In genomic region chr11:68962527-68963250, GRCh38 we compare ENCODE assay signal across 11 cellular contexts. TPM values are rescaled to one million over a fixed set of nuclear protein-coding genes. Genes with fewer than 3 reads are reported as not detected.
A peak's percentile ranks its signal among the peaks of the same experiment; 100 is the strongest.
DNase-seq lines count a peak whose midpoint lies in the region; ATAC-seq lines count a peak whose summit lies in the region.
"Had no signal": no experiment of that assay in that cellular context is flagged by ENCODE, and none has a peak within 500 bp of the region (broad histone marks: within the 10 kb centered on the region; RNA-seq: fewer than 3 reads in every experiment).

No MANE protein-coding gene starts in this region.

- peak overlapping the region; percentile 86 to 98 (median 93) for H3K27ac Mint-ChIP-seq in CD4-positive, alpha-beta memory T cell
- H3K27ac Mint-ChIP-seq in activated T-helper 1 cell treated with anti-CD3 and anti-CD28 coated beads, Interleukin-12 subunit alpha, Interleukin-12 subunit beta, Interleukin-2, Interleukin-4 antibody, amounts not matched to agents 30 ng/mL and 10 ng/mL and 1 ng/mL, durations not matched to agents 14 hours and 24 hours and 36 hours, result peak overlapping the region; percentile 34

- H3K9me3 Mint-ChIP-seq in CD4-positive, alpha-beta memory T cell, result no peaks in the 10 kb centered on the region
- no peaks in the 10 kb centered on the region for H3K9me3 Mint-ChIP-seq in activated T-helper 1 cell treated with anti-CD3 and anti-CD28 coated beads, Interleukin-12 subunit alpha, Interleukin-12 subunit beta, Interleukin-2, Interleukin-4 antibody, amounts not matched to agents 30 ng/mL and 10 ng/mL and 1 ng/mL, durations not matched to agents 14 hours and 24 hours and 36 hours

- peaks cover 0 to 2% of the 10 kb centered on the region in 2 donors for H3K27me3 Mint-ChIP-seq in CD4-positive, alpha-beta memory T cell
- H3K27me3 Mint-ChIP-seq in activated T-helper 1 cell treated with anti-CD3 and anti-CD28 coated beads, Interleukin-12 subunit alpha, Interleukin-12 subunit beta, Interleukin-2, Interleukin-4 antibody, amounts not matched to agents 30 ng/mL and 10 ng/mL and 1 ng/mL, durations not matched to agents 14 hours and 24 hours and 36 hours (ENCODE audit: insufficient read depth), result peaks cover 2% of the 10 kb centered on the region

- H3K36me3 ChIP-seq in CD4-positive, alpha-beta memory T cell (ENCODE audit: insufficient read depth, low read length), result no peaks in the 10 kb centered on the region

- H3K4me1 Mint-ChIP-seq in CD4-positive, alpha-beta memory T cell, result peaks cover 21 to 54% (median 40%) of the 10 kb centered on the region in 4 donors
- H3K4me1 Mint-ChIP-seq in activated T-helper 1 cell treated with anti-CD3 and anti-CD28 coated beads, Interleukin-12 subunit alpha, Interleukin-12 subunit beta, Interleukin-2, Interleukin-4 antibody, amounts not matched to agents 30 ng/mL and 10 ng/mL and 1 ng/mL, durations not matched to agents 14 hours and 24 hours and 36 hours (ENCODE audit: low read depth), result peaks cover 17% of the 10 kb centered on the region

- H3K4me3 Mint-ChIP-seq in CD4-positive, alpha-beta memory T cell, result peak overlapping the region; percentile 47 to 85 (median 74)
- peak overlapping the region; percentile 51 for H3K4me3 Mint-ChIP-seq in activated T-helper 1 cell treated with anti-CD3 and anti-CD28 coated beads, Interleukin-12 subunit alpha, Interleukin-12 subunit beta, Interleukin-2, Interleukin-4 antibody, amounts not matched to agents 30 ng/mL and 10 ng/mL and 1 ng/mL, durations not matched to agents 14 hours and 24 hours and 36 hours

- H3K36me3 Mint-ChIP-seq in CD4-positive, alpha-beta memory T cell, result peaks cover 0 to 3% of the 10 kb centered on the region in 2 donors
- H3K36me3 Mint-ChIP-seq in activated T-helper 1 cell treated with anti-CD3 and anti-CD28 coated beads, Interleukin-12 subunit alpha, Interleukin-12 subunit beta, Interleukin-2, Interleukin-4 antibody, amounts not matched to agents 30 ng/mL and 10 ng/mL and 1 ng/mL, durations not matched to agents 14 hours and 24 hours and 36 hours (ENCODE audit: low read depth), result peaks cover 2% of the 10 kb centered on the region

- intact Hi-C loops in CD4-positive, alpha-beta memory T cell (cut with micrococcal nuclease), result no loop called here
- intact Hi-C loops in activated T-helper 1 cell treated with anti-CD3 and anti-CD28 coated beads, Interleukin-12 subunit alpha, Interleukin-12 subunit beta, Interleukin-2, Interleukin-4 antibody, amounts not matched to agents 30 ng/mL and 10 ng/mL and 1 ng/mL, durations not matched to agents 14 hours and 24 hours and 36 hours (cut with micrococcal nuclease), result no loop called here
- intact Hi-C loops in left colon (cut with DNase I, micrococcal nuclease), result no loop called here

- peak overlapping the region; percentile 47 for H3K27ac ChIP-seq in CD4-positive, alpha-beta memory T cell (ENCODE audit: low read depth, low read length)
- H3K27ac ChIP-seq: PC-9 had no signal

- peak; percentile 50 to 80 (median 61) for DNase-seq in CD4-positive, alpha-beta memory T cell
- DNase-seq in HT1080 (ENCODE audit: low read depth) (peak; percentile 17), left colon (no peak), SW480 (ENCODE audit: low spot score) (no peak), NCI-H1048 (lab: John Stamatoyannopoulos, UW) (no peak), hippocampal formation (lab: John Stamatoyannopoulos, UW) (no peak)
- no peak for DNase-seq in activated T-helper 1 cell treated with anti-CD3 and anti-CD28 coated beads, Interleukin-12 subunit alpha, Interleukin-12 subunit beta, Interleukin-2, Interleukin-4 antibody, amounts not matched to agents 30 ng/mL and 10 ng/mL and 1 ng/mL, durations not matched to agents 14 hours and 24 hours and 36 hours (ENCODE audit: low spot score)
- no peak for DNase-seq in activated CD8-positive, alpha-beta memory T cell treated with anti-CD3 and anti-CD28 coated beads, Interleukin-2, amount 50 U/mL, for 4 hours
- DNase-seq: occipital lobe, PC-9 had no signal

- H3K4me1 ChIP-seq in CD4-positive, alpha-beta memory T cell (ENCODE audit: insufficient read depth, low read length), result peaks cover 48% of the 10 kb centered on the region

- no peaks in the 10 kb centered on the region for H3K27me3 ChIP-seq in CD4-positive, alpha-beta memory T cell (ENCODE audit: insufficient read depth, low read length)

- H3K4me3 ChIP-seq in CD4-positive, alpha-beta memory T cell (ENCODE audit: low read length in 2 of 2), result no peak overlapping the region
- H3K4me3 ChIP-seq: PC-9 had no signal

- POLR2A ChIA-PET in CD4-positive, alpha-beta memory T cell (lab: Charles Lee; ENCODE audit: partially characterized antibody), result interaction anchor here (0.7 to 1.7 kb wide), 5 partner anchors 12 to 86 kb away, joined by 3 to 7 read pairs (median 3); partner anchors contain the start of genes IGHMBP2, MRPL21 and TPCN2

- H3K9me3 ChIP-seq in CD4-positive, alpha-beta memory T cell (ENCODE audit: control insufficient read depth in 1 of 2, low read length in 2 of 2), result no peaks in the 10 kb centered on the region

- CTCF ChIA-PET in CD4-positive, alpha-beta memory T cell (lab: Charles Lee; ENCODE audit: partially characterized antibody), result interaction anchor here (1.1 kb wide), 1 partner anchor 11 kb away, joined by 3 read pairs; no protein-coding TSS in a partner anchor

- ATAC-seq in left colon, result peak; percentile 51

RNA-seq across cellular contexts. Expression of gene MRGPRD, which starts 18.1 kb away (rescaled TPM):
- total RNA-seq in CD4-positive, alpha-beta memory T cell, result not detected
- polyA plus RNA-seq in CD4-positive, alpha-beta memory T cell, result under 1 TPM in 1 of 2 donors, not detected in 1; 0.48 TPM
- total RNA-seq in HT1080 (2014; rRNA removed; shearing (Covaris generic)), result not detected in 2 replicates
- polyA plus RNA-seq in HT1080 (2015; cell fraction: cytosol; rRNA removed), result not detected in 2 replicates
- not detected in 2 replicates for polyA plus RNA-seq in HT1080 (2015; cell fraction: nucleus; rRNA removed)
- total RNA-seq in activated T-helper 1 cell treated with anti-CD3 and anti-CD28 coated beads, Interleukin-12 subunit alpha, Interleukin-12 subunit beta, Interleukin-2, Interleukin-4 antibody, amounts not matched to agents 30 ng/mL and 10 ng/mL and 1 ng/mL, durations not matched to agents 14 hours and 24 hours and 36 hours, result not detected in 2 replicates
- not detected for total RNA-seq in left colon
- total RNA-seq: activated CD8-positive, alpha-beta memory T cell treated with anti-CD3 and anti-CD28 coated beads for 36 hours; occipital lobe; PC-9 had no signal

RNA-seq across cellular contexts. Expression of gene MRGPRF, which starts 50.4 kb away (rescaled TPM):
- not detected for total RNA-seq in CD4-positive, alpha-beta memory T cell
- polyA plus RNA-seq in CD4-positive, alpha-beta memory T cell, result not detected
- 0.03 TPM in 1 of 2 replicates, not detected in the other for total RNA-seq in HT1080 (2014; rRNA removed; shearing (Covaris generic))
- polyA plus RNA-seq in HT1080 (2015; cell fraction: cytosol; rRNA removed), result not detected in 2 replicates
- not detected in 2 replicates for polyA plus RNA-seq in HT1080 (2015; cell fraction: nucleus; rRNA removed)
- total RNA-seq in activated T-helper 1 cell treated with anti-CD3 and anti-CD28 coated beads, Interleukin-12 subunit alpha, Interleukin-12 subunit beta, Interleukin-2, Interleukin-4 antibody, amounts not matched to agents 30 ng/mL and 10 ng/mL and 1 ng/mL, durations not matched to agents 14 hours and 24 hours and 36 hours, result not detected in 2 replicates
- total RNA-seq in left colon, result 10 to 100 TPM in 1 of 2 donors, 1 to 10 TPM in 1; 3.4 to 25.2 TPM
- total RNA-seq: activated CD8-positive, alpha-beta memory T cell treated with anti-CD3 and anti-CD28 coated beads for 36 hours had no signal

RNA-seq across cellular contexts. Expression of gene IGHMBP2, which starts 59.0 kb away (rescaled TPM):
- 10 to 100 TPM; 36.8 to 37.6 TPM for total RNA-seq in CD4-positive, alpha-beta memory T cell
- 1 to 10 TPM; 3.8 to 8.7 TPM for polyA plus RNA-seq in CD4-positive, alpha-beta memory T cell
- total RNA-seq in HT1080 (2014; rRNA removed; shearing (Covaris generic)), result 6.6 and 8.5 TPM in 2 replicates
- polyA plus RNA-seq in HT1080 (2015; cell fraction: cytosol; rRNA removed), result 5.3 and 6.7 TPM in 2 replicates
- 17.2 and 19.7 TPM in 2 replicates for polyA plus RNA-seq in HT1080 (2015; cell fraction: nucleus; rRNA removed)
- total RNA-seq in activated T-helper 1 cell treated with anti-CD3 and anti-CD28 coated beads, Interleukin-12 subunit alpha, Interleukin-12 subunit beta, Interleukin-2, Interleukin-4 antibody, amounts not matched to agents 30 ng/mL and 10 ng/mL and 1 ng/mL, durations not matched to agents 14 hours and 24 hours and 36 hours, result 39.0 and 42.3 TPM in 2 replicates
- total RNA-seq in left colon, result 10 to 100 TPM; 17.5 to 20.8 TPM

RNA-seq across cellular contexts. Expression of gene MRPL21, which starts 59.1 kb away (rescaled TPM):
- 10 to 100 TPM; 36.2 to 37.3 TPM for total RNA-seq in CD4-positive, alpha-beta memory T cell
- 100 to 1,000 TPM; 105 to 151 TPM for polyA plus RNA-seq in CD4-positive, alpha-beta memory T cell
- 163 and 206 TPM in 2 replicates for total RNA-seq in HT1080 (2014; rRNA removed; shearing (Covaris generic))
- polyA plus RNA-seq in HT1080 (2015; cell fraction: cytosol; rRNA removed), result 68.9 and 103 TPM in 2 replicates
- 48.8 and 54.9 TPM in 2 replicates for polyA plus RNA-seq in HT1080 (2015; cell fraction: nucleus; rRNA removed)
- total RNA-seq in activated T-helper 1 cell treated with anti-CD3 and anti-CD28 coated beads, Interleukin-12 subunit alpha, Interleukin-12 subunit beta, Interleukin-2, Interleukin-4 antibody, amounts not matched to agents 30 ng/mL and 10 ng/mL and 1 ng/mL, durations not matched to agents 14 hours and 24 hours and 36 hours, result 121 and 122 TPM in 2 replicates
- total RNA-seq in left colon, result 10 to 100 TPM; 71.7 to 87.8 TPM

Comparison
In these comparisons a context has a peak if more than half of its experiments do, and no peak if none do; other contexts are left out.
1. DNase-seq: peak in CD4-positive, alpha-beta memory T cell (5 of 5) and HT1080 (single experiment); none in activated T-helper 1 cell treated with anti-CD3 and anti-CD28 coated beads, Interleukin-12 subunit alpha, Interleukin-12 subunit beta, Interleukin-2, Interleukin-4 antibody, amounts not matched to agents 30 ng/mL and 10 ng/mL and 1 ng/mL, durations not matched to agents 14 hours and 24 hours and 36 hours (single experiment), left colon (0 of 2), SW480 (single experiment), NCI-H1048 (single experiment), activated CD8-positive, alpha-beta memory T cell treated with anti-CD3 and anti-CD28 coated beads, Interleukin-2, amount 50 U/mL, for 4 hours (single experiment) and hippocampal formation (0 of 2).